ENCODE assay signal across 6 cellular contexts in genomic region chr12:48998497-48999353, GRCh38. TPM values are rescaled to one million over a fixed set of nuclear protein-coding genes. Genes with fewer than 3 reads are reported as not detected.
DNase-seq lines count a peak whose midpoint lies in the region; ATAC-seq and TF ChIP-seq lines count a peak whose summit lies in the region.

No MANE protein-coding gene starts in this region.

- intact Hi-C loops in tibial artery (cut with DNase I; ENCODE audit: low total_unique reads) = no loop called here

- peak overlapping the region; percentile 62 for H3K4me2 ChIP-seq in SU-DHL-6 (ENCODE audit: low read depth, low read length, poor library complexity, severe bottlenecking)

- TF ChIP-seq CTCF in SU-DHL-6 (IDR thresholded peaks at IDR 0.05; ENCODE audit: insufficient read depth, low read length, poor library complexity, severe bottlenecking) (no peak), right atrium auricular region (IDR thresholded peaks at IDR 0.05) (no peak), tibial artery (IDR thresholded peaks at IDR 0.05) (no peak)

- H3K27me3 ChIP-seq in SU-DHL-6 (ENCODE audit: low read length) = no peaks in the 10 kb centered on the region
- peaks cover 8 to 14% of the 10 kb centered on the region in 2 donors for H3K27me3 ChIP-seq in right atrium auricular region
- H3K27me3 ChIP-seq in tibial artery = peaks cover 0 to 73% of the 10 kb centered on the region in 2 donors

- H3K9me2 ChIP-seq in SU-DHL-6 (replicated peaks; ENCODE audit: insufficient read depth, low read length) = no peaks in the 10 kb centered on the region

- 0 out of 2 replicates have a peak, but pooled peaks cover 4% of the 10 kb centered on the region for H3F3A ChIP-seq in SU-DHL-6 (ENCODE audit: insufficient read depth)

- H3K4me1 ChIP-seq in right atrium auricular region (peaks cover 0 to 53% of the 10 kb centered on the region in 2 donors), tibial artery (peaks cover 8 to 57% (median 41%) of the 10 kb centered on the region in 4 donors)

- H3K9ac ChIP-seq in SU-DHL-6 (ENCODE audit: low read length) = peak overlapping the region; percentile 70

- H3K79me2 ChIP-seq in SU-DHL-6 (ENCODE audit: insufficient read depth, low read length) = 0 out of 2 replicates have a peak, but pooled peaks cover 12% of the 10 kb centered on the region

- DNase-seq in NCI-H1417 (lab: John Stamatoyannopoulos, UW) (peak in 2 of 3 experiments; percentile 56 to 69), NCI-H1417 treated with DMSO at 0.1 percent for 48 hours (lab: John Stamatoyannopoulos, UW) (no peak), right atrium auricular region (ENCODE audit: low spot score) (no peak), tibial artery (no peak)

- H3K36me3 ChIP-seq in SU-DHL-6 (ENCODE audit: low read length) (no peaks in the 10 kb centered on the region), right atrium auricular region (peaks cover 24% of the 10 kb centered on the region), tibial artery (peaks cover 26 to 37% (median 30%) of the 10 kb centered on the region in 3 donors)

- peak overlapping the region; percentile 39 for H2AFZ ChIP-seq in SU-DHL-6 (ENCODE audit: low read depth, low read length, severe bottlenecking)

- H4K20me1 ChIP-seq in SU-DHL-6 (ENCODE audit: low read depth, low read length) = no peaks in the 10 kb centered on the region

- H3K4me3 ChIP-seq in SU-DHL-6 (ENCODE audit: insufficient read depth, low read length, poor library complexity, severe bottlenecking) (peak overlapping the region; percentile 60), right atrium auricular region (peak overlapping the region; percentile 26 to 58), tibial artery (peak overlapping the region; percentile 37 to 52)

- H3K9me3 ChIP-seq in SU-DHL-6 (ENCODE audit: insufficient read depth, low read length) (no peaks in the 10 kb centered on the region), right atrium auricular region (no peaks in the 10 kb centered on the region), tibial artery (no peaks in the 10 kb centered on the region)

- ATAC-seq in GM19397 (IDR thresholded peaks at IDR 0.05; ENCODE audit: unreplicated experiment) = no peak

- H3K27ac ChIP-seq in SU-DHL-6 (ENCODE audit: low read depth, low read length) = no peak overlapping the region; the same call in 1 of the 2 replicates
- no peak overlapping the region for H3K27ac ChIP-seq in right atrium auricular region
- H3K27ac ChIP-seq in tibial artery = no peak overlapping the region

RNA-seq across cellular contexts. Expression of gene DDN, which starts 0.5 kb away (rescaled TPM):
- total RNA-seq in right atrium auricular region = under 1 TPM; 0.44 to 0.67 TPM

RNA-seq across cellular contexts. Expression of gene PRKAG1, which starts 19.9 kb away (rescaled TPM):
- total RNA-seq in right atrium auricular region = 10 to 100 TPM; 68.5 to 74.8 TPM

RNA-seq across cellular contexts. Expression of gene WNT1, which starts 20.6 kb away (rescaled TPM):
- total RNA-seq in right atrium auricular region = not detected

RNA-seq across cellular contexts. Expression of gene WNT10B, which starts 27.2 kb away (rescaled TPM):
- under 1 TPM in 1 of 2 donors, not detected in 1; 0.74 TPM for total RNA-seq in right atrium auricular region

RNA-seq across cellular contexts. Expression of gene ARF3, which starts 41.4 kb away (rescaled TPM):
- total RNA-seq in right atrium auricular region = 10 to 100 TPM; 35.5 to 48.8 TPM

Comparison
In these comparisons a context has a peak if more than half of its experiments do, and no peak if none do; other contexts are left out.
1. DNase-seq: peak in NCI-H1417 (2 of 3); none in NCI-H1417 treated with DMSO at 0.1 percent for 48 hours (single experiment), right atrium auricular region (single experiment) and tibial artery (0 of 2).
2. Peak in every context shown above with its lines, with median percentiles within 50 percentile points of each other: H3K4me3 ChIP-seq.